1 cellular context compared by ENCODE assay signal in genomic region chr22:25741692-25742626, GRCh38.
TF ChIP-seq lines count a peak whose summit lies in the region.

Gene MYO18B, plus strand, starts transcription at chr22:25742188. Its CDS starts 18,905 bp downstream, at chr22:25761093.

TF ChIP-seq in K562, 482 proteins besides CTCF, POLR2A, EP300 and RAD21 (continued from another document and continues in another):
- 0 out of 2 replicates have a peak, but pooled peaks have one; percentile 14 for TF ChIP-seq MITF (IDR thresholded peaks at IDR 0.05)
- TF ChIP-seq ZNF707 (CRISPR knock-in tag; conservative IDR thresholded peaks at IDR 0.05): no peak
- no peak; the same call in 1 of the 2 replicates for TF ChIP-seq MBD2 (IDR thresholded peaks at IDR 0.05; ENCODE audit: borderline replicate concordance, low read depth)
- TF ChIP-seq KAT8 (IDR thresholded peaks at IDR 0.05; ENCODE audit: low read depth): no peak
- TF ChIP-seq TCF15 (CRISPR knock-in tag; IDR thresholded peaks at IDR 0.05): no peak
- TF ChIP-seq ZNF146 (CRISPR knock-in tag; IDR thresholded peaks at IDR 0.05; ENCODE audit: unreplicated experiment): no peak
- TF ChIP-seq TEAD2 (tag; IDR thresholded peaks at IDR 0.05): no peak; the same call in 1 of the 2 replicates
- no peak for TF ChIP-seq RFX5 (IDR thresholded peaks at IDR 0.05; ENCODE audit: low read depth, low read length)
- no peak for TF ChIP-seq FOXK1 (CRISPR knock-in tag; IDR thresholded peaks at IDR 0.05; ENCODE audit: borderline replicate concordance)
- TF ChIP-seq ELK1 (CRISPR knock-in tag; IDR thresholded peaks at IDR 0.05): no peak
- no peak for TF ChIP-seq ZNF436 (CRISPR knock-in tag; IDR thresholded peaks at IDR 0.05)
- TF ChIP-seq RBM34 (IDR thresholded peaks at IDR 0.05; ENCODE audit: borderline replicate concordance, insufficient read depth, low read length): no peak
- TF ChIP-seq HDAC2 (IDR thresholded peaks at IDR 0.05): 0 out of 2 replicates have a peak, but pooled peaks have one; percentile 44
- TF ChIP-seq NFYB (IDR thresholded peaks at IDR 0.05; ENCODE audit: extremely low read depth, insufficient read length): no peak
- peak in 1 of 2 experiments; percentile 54 for TF ChIP-seq AFF1 (IDR thresholded peaks at IDR 0.05; ENCODE audit: low read depth in 1 of 2, partially characterized antibody in 2 of 2)
- no peak for TF ChIP-seq RAD51 (IDR thresholded peaks at IDR 0.05; ENCODE audit: borderline replicate concordance, low read depth)
- TF ChIP-seq CTBP1 (IDR thresholded peaks at IDR 0.05; ENCODE audit: borderline replicate concordance): peak; percentile 82; the same call in 1 of the 2 replicates
- TF ChIP-seq ZNF23 (CRISPR knock-in tag; IDR thresholded peaks at IDR 0.05): no peak
- peak; percentile 76; the same call in 1 of the 2 replicates for TF ChIP-seq JUND (IDR thresholded peaks at IDR 0.05; ENCODE audit: borderline replicate concordance, low read depth, low read length)
- TF ChIP-seq JUND (tag; IDR thresholded peaks at IDR 0.05; ENCODE audit: borderline replicate concordance, low read depth, low read length): no peak; the same call in 2 of the 3 replicates
- TF ChIP-seq HCFC1 (IDR thresholded peaks at IDR 0.05; ENCODE audit: low read depth, low read length): no peak
- TF ChIP-seq ATF4 (CRISPR knock-in tag; IDR thresholded peaks at IDR 0.05): no peak
- TF ChIP-seq MGA (IDR thresholded peaks at IDR 0.05): peak; percentile 94
- no peak for TF ChIP-seq ZNF121 (CRISPR knock-in tag; conservative IDR thresholded peaks at IDR 0.05)
- no peak for TF ChIP-seq GABPB2 (CRISPR knock-in tag; conservative IDR thresholded peaks at IDR 0.05)
- TF ChIP-seq ZNF507 (tag; conservative IDR thresholded peaks at IDR 0.05): no peak
- TF ChIP-seq ZNF780A (CRISPR knock-in tag; IDR thresholded peaks at IDR 0.05): no peak
- TF ChIP-seq TRIM25 (IDR thresholded peaks at IDR 0.05; ENCODE audit: borderline replicate concordance): no peak
- no peak for TF ChIP-seq HOXB6 (CRISPR knock-in tag; IDR thresholded peaks at IDR 0.05; ENCODE audit: borderline replicate concordance)
- no peak for TF ChIP-seq ZKSCAN3 (CRISPR knock-in tag; IDR thresholded peaks at IDR 0.05)
- TF ChIP-seq DDX20 (tag; IDR thresholded peaks at IDR 0.05; ENCODE audit: low read depth): no peak
- no peak for TF ChIP-seq E2F1 (CRISPR knock-in tag; IDR thresholded peaks at IDR 0.05)
- no peak for TF ChIP-seq ZNF143 (CRISPR knock-in tag; IDR thresholded peaks at IDR 0.05)
- TF ChIP-seq SIX5 (IDR thresholded peaks at IDR 0.05; ENCODE audit: borderline replicate concordance in 1 of 2, insufficient read depth in 1 of 2, low read depth in 1 of 2, low read length in 2 of 2): no peak
- no peak for TF ChIP-seq BRD4 (IDR thresholded peaks at IDR 0.05)
- TF ChIP-seq ERF (CRISPR knock-in tag; IDR thresholded peaks at IDR 0.05): no peak
